In genomic region chr6:124854338-124854922, GRCh38 we compare ENCODE assay signal across 9 cellular contexts.
DNase-seq lines count a peak whose midpoint lies in the region; ATAC-seq, FAIRE-seq and TF ChIP-seq lines count a peak whose summit lies in the region.
"Had no signal": no experiment of that assay in that cellular context is flagged by ENCODE, and none has a peak within 500 bp of the region (broad histone marks: within the 10 kb centered on the region; RNA-seq: fewer than 3 reads in every experiment).

No MANE protein-coding gene starts in this region.

- peaks cover 1% of the 10 kb centered on the region for H3K27me3 Mint-ChIP-seq in HFFc6 (ENCODE audit: insufficient read depth)
- H3K27me3 Mint-ChIP-seq: memory B cell had no signal

- no peaks in the 10 kb centered on the region for H3K4me1 Mint-ChIP-seq in HFFc6 (ENCODE audit: low read depth)
- H3K4me1 Mint-ChIP-seq: memory B cell had no signal

- DNase-seq in D721Med (ENCODE audit: insufficient read length, low spot score): no peak
- no peak for DNase-seq in HFFc6
- no peak for DNase-seq in RWPE2 (ENCODE audit: low spot score)
- no peak for DNase-seq in WERI-Rb-1

- H3K27me3 ChIP-seq in RWPE2 (ENCODE audit: insufficient read depth, poor library complexity, severe bottlenecking) (no peaks in the 10 kb centered on the region), WERI-Rb-1 (ENCODE audit: insufficient read depth, low read depth, severe bottlenecking) (no peaks in the 10 kb centered on the region)

- TF ChIP-seq CTCF in D721Med (IDR thresholded peaks at IDR 0.05; ENCODE audit: insufficient read depth, missing control alignments) (peak; percentile 37), HFFc6 (IDR thresholded peaks at IDR 0.05) (peak; percentile 72), RWPE2 (IDR thresholded peaks at IDR 0.05; ENCODE audit: poor library complexity, severe bottlenecking) (peak; percentile 73), WERI-Rb-1 (IDR thresholded peaks at IDR 0.05; ENCODE audit: low read depth, low read length) (no peak)

- FAIRE-seq in D721Med (lab: Jason Lieb, UNC): no peak
- peak; percentile 97 for FAIRE-seq in islet of Langerhans (lab: Jason Lieb, UNC)

- H3K27ac Mint-ChIP-seq in HFFc6: no peak overlapping the region
- H3K27ac Mint-ChIP-seq: memory B cell had no signal

- H3K9me3 ChIP-seq in RWPE2 (ENCODE audit: severe bottlenecking) (no peaks in the 10 kb centered on the region), WERI-Rb-1 (ENCODE audit: severe bottlenecking) (no peaks in the 10 kb centered on the region)

- H3K9me3 Mint-ChIP-seq in HFFc6: no peaks in the 10 kb centered on the region

- H3K4me3 ChIP-seq in RWPE2 (ENCODE audit: severe bottlenecking) (no peak overlapping the region), WERI-Rb-1 (ENCODE audit: low read depth, low read length) (no peak overlapping the region)

- H3K36me3 ChIP-seq in RWPE2 (ENCODE audit: low read depth) (no peaks in the 10 kb centered on the region), WERI-Rb-1 (no peaks in the 10 kb centered on the region)

- H3K4me1 ChIP-seq in RWPE2 (ENCODE audit: insufficient read depth, poor library complexity, severe bottlenecking): no peaks in the 10 kb centered on the region

- H3K36me3 Mint-ChIP-seq in HFFc6 (ENCODE audit: low read depth): no peaks in the 10 kb centered on the region
- H3K36me3 Mint-ChIP-seq: memory B cell had no signal

- no peak overlapping the region for H3K4me3 Mint-ChIP-seq in HFFc6
- H3K4me3 Mint-ChIP-seq: memory B cell had no signal

- no peak overlapping the region for H3K27ac ChIP-seq in RWPE2 (ENCODE audit: poor library complexity, severe bottlenecking)
- no peak overlapping the region for H3K27ac ChIP-seq in WERI-Rb-1

- ATAC-seq in RWPE2 (ENCODE audit: low read depth) (no peak), HG03025 (IDR thresholded peaks at IDR 0.05; ENCODE audit: low FRiP score, unreplicated experiment) (no peak), HG02970 (IDR thresholded peaks at IDR 0.05; ENCODE audit: low FRiP score, unreplicated experiment) (no peak), GM19328 (IDR thresholded peaks at IDR 0.05; ENCODE audit: unreplicated experiment) (no peak)
